Comparison of ENCODE assay signal across 1 cellular context in genomic region chr2:137980459-137980858, GRCh38.
TF ChIP-seq lines count a peak whose summit lies in the region.

No MANE protein-coding gene starts in this region.

TF ChIP-seq in HepG2, 621 proteins besides CTCF, POLR2A, EP300 and RAD21:
- TF ChIP-seq AHDC1 (CRISPR knock-in tag; IDR thresholded peaks at IDR 0.05; ENCODE audit: borderline replicate concordance) (no peak), SMAD3 (CRISPR knock-in tag; IDR thresholded peaks at IDR 0.05) (0 out of 2 replicates have a peak, but pooled peaks have one; percentile 13), GATA4 (IDR thresholded peaks at IDR 0.05; ENCODE audit: borderline replicate concordance, low read depth) (no peak), ZNF354B (CRISPR knock-in tag; IDR thresholded peaks at IDR 0.05) (no peak), PATZ1 (CRISPR knock-in tag; IDR thresholded peaks at IDR 0.05) (no peak)
